In genomic region chr6:44057238-44057930, GRCh38 we compare ENCODE assay signal across 2 cellular contexts.
TF ChIP-seq lines count a peak whose summit lies in the region.

No MANE protein-coding gene starts in this region.

TF ChIP-seq in A549, 52 proteins besides CTCF, POLR2A, EP300 and RAD21 (continued from another document):
- TF ChIP-seq RFX5 (IDR thresholded peaks at IDR 0.05) = no peak
TF ChIP-seq in A549: peak in this region for 1.

TF ChIP-seq in endothelial cell of umbilical vein, 7 proteins besides CTCF, POLR2A, EP300 and RAD21 (continued from another document):
- TF ChIP-seq MAX (IDR thresholded peaks at IDR 0.05; ENCODE audit: insufficient read depth, insufficient read length) (no peak), MYC (IDR thresholded peaks at IDR 0.05; ENCODE audit: low read depth, low read length) (no peak), JUN (IDR thresholded peaks at IDR 0.05; ENCODE audit: borderline replicate concordance, insufficient read depth, insufficient read length, low read depth) (no peak), GATA2 (IDR thresholded peaks at IDR 0.05; ENCODE audit: insufficient read depth, insufficient read length, low read depth, low read length) (no peak), POLR2AphosphoS5 (IDR thresholded peaks at IDR 0.05; ENCODE audit: insufficient read depth, low read depth, low read length) (no peak), EZH2 (IDR thresholded peaks at IDR 0.05; ENCODE audit: borderline replicate concordance, low read depth, low read length, severe bottlenecking) (no peak)
